ENCODE assay signal across 28 cellular contexts in genomic region chr4:75338352-75338880, GRCh38.
"Had no signal": no experiment of that assay in that cellular context is flagged by ENCODE, and none has a peak within 500 bp of the region (broad histone marks: within the 10 kb centered on the region; RNA-seq: fewer than 3 reads in every experiment).

No MANE protein-coding gene starts in this region.

- H3K9ac ChIP-seq: SK-N-SH had no signal

- H3K27me3 ChIP-seq: adrenal gland had no signal

- H3K4me1 ChIP-seq: adrenal gland had no signal

- H3K4me3 ChIP-seq: adrenal gland had no signal

- H3K4me2 ChIP-seq: SK-N-SH had no signal

- H3K9me3 ChIP-seq: adrenal gland, SK-N-SH had no signal

- H3K27ac ChIP-seq: adrenal gland, VCaP had no signal

- DNase-seq: activated CD4-positive, alpha-beta memory T cell treated with anti-CD3 and anti-CD28 coated beads, Interleukin-2, amount 10 ng/mL, durations not matched to agents 7 days and 5 days; activated CD4-positive, alpha-beta T cell treated with anti-CD3 and anti-CD28 coated beads, Interleukin-2, amount 50 U/mL, for 1 hour; activated CD4-positive, CD25-positive, alpha-beta regulatory T cell; activated gamma-delta T cell; activated naive CD4-positive, alpha-beta T cell treated with anti-CD3 and anti-CD28 coated beads for 36 hours; activated naive CD8-positive, alpha-beta T cell treated with anti-CD3 and anti-CD28 coated beads for 36 hours; activated T-cell treated with anti-CD3 and anti-CD28 coated beads for 4 hours; activated T-cell treated with anti-CD3 and anti-CD28 coated beads, Interleukin-2, amount 50 U/mL, for 48 hours; adrenal gland; aorta; central memory CD4-positive, alpha-beta T cell; KG1; NCI-H1417; NCI-H1694; NCI-H2029; NCI-H2107; NCI-H2171 treated with DMSO at 0.1 percent for 48 hours; NCI-H226; NCI-H510A; NCI-H526 treated with DMSO at 0.1 percent for 48 hours; NCI-H82; RPMI8226; SK-N-SH; T-helper 1 cell had no signal

- ATAC-seq: activated T-helper 17 cell treated with anti-CD3 and anti-CD28 coated beads, Interleukin-2, amount 50 U/mL, for 72 hours; Panc1; Right ventricle myocardium inferior had no signal

- H3K36me3 ChIP-seq: adrenal gland had no signal
